In genomic region chr11:120816176-120816575, GRCh38 we compare ENCODE assay signal across 21 cellular contexts.
"Had no signal": no experiment of that assay in that cellular context is flagged by ENCODE, and none has a peak within 500 bp of the region (broad histone marks: within the 10 kb centered on the region; RNA-seq: fewer than 3 reads in every experiment).

No MANE protein-coding gene starts in this region.

- H3K9me3 ChIP-seq: esophagus squamous epithelium, gastrocnemius medialis, heart right ventricle, left lung, lower lobe of right lung, mucosa of descending colon had no signal

- ATAC-seq: effector memory CD8-positive, alpha-beta T cell; esophagus mucosa; gastrocnemius medialis; left lung; lower lobe of right lung had no signal

- H3K4me1 ChIP-seq: gastrocnemius medialis, left lung, lower lobe of right lung had no signal

- H3K27ac ChIP-seq: epithelial cell of prostate, esophagus squamous epithelium, gastrocnemius medialis, heart right ventricle, left lung, lower lobe of right lung had no signal

- H3K4me3 ChIP-seq: esophagus squamous epithelium, gastrocnemius medialis, heart right ventricle, left lung, lower lobe of right lung, mucosa of descending colon had no signal

- H3K36me3 ChIP-seq: esophagus squamous epithelium, gastrocnemius medialis, heart right ventricle, left lung, lower lobe of right lung had no signal

- DNase-seq: cortex of kidney; effector CD8-positive, alpha-beta T cell; effector memory CD8-positive, alpha-beta T cell; endodermal cell; erythroblast; esophagus squamous epithelium; foreskin fibroblast; foreskin melanocyte; gastrocnemius medialis; glutamatergic neuron; head of caudate nucleus; heart right ventricle; hippocampal formation; left cardiac atrium; left lung; left ventricle myocardium superior; lower lobe of right lung; mesenchymal stem cell; mucosa of descending colon had no signal
